18 cellular contexts compared by ENCODE assay signal in genomic region chr2:118843492-118844132, GRCh38. TPM values are rescaled to one million over a fixed set of nuclear protein-coding genes. Genes with fewer than 3 reads are reported as not detected.
DNase-seq lines count a peak whose midpoint lies in the region; ATAC-seq and TF ChIP-seq lines count a peak whose summit lies in the region.
"Had no signal": no experiment of that assay in that cellular context is flagged by ENCODE, and none has a peak within 500 bp of the region (broad histone marks: within the 10 kb centered on the region; RNA-seq: fewer than 3 reads in every experiment).

No MANE protein-coding gene starts in this region.

- no peak overlapping the region for H3K27ac ChIP-seq in left ventricle myocardium inferior (replicated peaks)
- no peak overlapping the region for H3K27ac ChIP-seq in heart right ventricle
- H3K27ac ChIP-seq in suprapubic skin, result peak overlapping the region; percentile 92
- H3K27ac ChIP-seq: heart left ventricle, WERI-Rb-1 had no signal

- intact Hi-C loops in left ventricle myocardium inferior (cut with micrococcal nuclease), result no loop called here
- intact Hi-C loops in heart right ventricle (cut with DNase I), result no loop called here
- intact Hi-C loops in natural killer cell (cut with micrococcal nuclease), result no loop called here
- intact Hi-C loops in sciatic nerve (cut with DNase I), result no loop called here

- peak overlapping the region; percentile 60 for H3K4me3 ChIP-seq in left ventricle myocardium inferior
- no peak overlapping the region for H3K4me3 ChIP-seq in heart right ventricle
- peak overlapping the region; percentile 72 for H3K4me3 ChIP-seq in suprapubic skin

- H3K9me3 ChIP-seq in left ventricle myocardium inferior (replicated peaks) (no peaks in the 10 kb centered on the region), heart right ventricle (no peaks in the 10 kb centered on the region), suprapubic skin (no peaks in the 10 kb centered on the region)
- H3K9me3 ChIP-seq: heart left ventricle had no signal

- no peaks in the 10 kb centered on the region for H3K9me3 Mint-ChIP-seq in natural killer cell
- H3K9me3 Mint-ChIP-seq: stimulated activated naive CD8-positive, alpha-beta T cell treated with anti-CD3 and anti-CD28 coated beads, Interleukin-15, Interleukin-2, amounts not matched to agents 100 ng/mL and 50 ng/mL, for 24 hours had no signal

- H3K27ac Mint-ChIP-seq in natural killer cell, result no peak overlapping the region
- H3K27ac Mint-ChIP-seq: stimulated activated naive CD8-positive, alpha-beta T cell treated with anti-CD3 and anti-CD28 coated beads, Interleukin-15, Interleukin-2, amounts not matched to agents 100 ng/mL and 50 ng/mL, for 24 hours had no signal

- H3K27me3 Mint-ChIP-seq in natural killer cell (ENCODE audit: low read depth in 2 of 2), result peaks cover 57 to 69% of the 10 kb centered on the region in 2 donors

- no peak for TF ChIP-seq POLR2A in suprapubic skin (IDR thresholded peaks at IDR 0.05)

- WGBS in heart right ventricle, 2 donors, result 14% methylated on average over 10 of the region's 10 CpGs
- 50% methylated on average over 10 of the region's 10 CpGs for WGBS in suprapubic skin

- H3K27me3 ChIP-seq in left ventricle myocardium inferior (ENCODE audit: low read depth), result peaks cover 100% of the 10 kb centered on the region
- H3K27me3 ChIP-seq in heart right ventricle, result peaks cover 55 to 100% (median 100%) of the 10 kb centered on the region in 7 donors
- H3K27me3 ChIP-seq in suprapubic skin, result peaks cover 88% of the 10 kb centered on the region

- peaks cover 16 to 31% of the 10 kb centered on the region in 2 donors for H3K4me1 Mint-ChIP-seq in natural killer cell

- H3K4me1 ChIP-seq in left ventricle myocardium inferior, result peaks cover 56% of the 10 kb centered on the region
- peaks cover 3 to 53% (median 35%) of the 10 kb centered on the region in 9 donors for H3K4me1 ChIP-seq in heart right ventricle
- H3K4me1 ChIP-seq in suprapubic skin, result peaks cover 62% of the 10 kb centered on the region

- DNase-seq in left ventricle myocardium inferior (no peak), heart right ventricle (no peak), ecto neural progenitor cell (ENCODE audit: low spot score) (peak; percentile 46), natural killer cell (no peak), suprapubic skin (ENCODE audit: low spot score in 2 of 2) (no peak), sciatic nerve (ENCODE audit: low spot score) (no peak)
- DNase-seq: HCEC 1CT, heart left ventricle, NCI-H1092 treated with DMSO at 0.1 percent for 48 hours, NCI-H226, PC-3, small intestine, WERI-Rb-1 had no signal

- H3K36me3 ChIP-seq in left ventricle myocardium inferior (no peaks in the 10 kb centered on the region), heart right ventricle (no peaks in the 10 kb centered on the region), suprapubic skin (no peaks in the 10 kb centered on the region)
- H3K36me3 ChIP-seq: heart left ventricle, WERI-Rb-1 had no signal

- ATAC-seq in heart right ventricle (no peak), natural killer cell (no peak), GM18873 (IDR thresholded peaks at IDR 0.05; ENCODE audit: low FRiP score, unreplicated experiment) (no peak), HG03521 (IDR thresholded peaks at IDR 0.05; ENCODE audit: unreplicated experiment) (no peak), sciatic nerve (no peak)
- ATAC-seq: heart left ventricle, left lobe of liver, PC-3 had no signal

- no peaks in the 10 kb centered on the region for H3K36me3 Mint-ChIP-seq in natural killer cell

- TF ChIP-seq EP300 in suprapubic skin (IDR thresholded peaks at IDR 0.05), result no peak

- H3K4me3 Mint-ChIP-seq in natural killer cell, result peak overlapping the region; percentile 45

- no peak for TF ChIP-seq CTCF in left ventricle myocardium inferior (IDR thresholded peaks at IDR 0.05; ENCODE audit: borderline replicate concordance)
- TF ChIP-seq CTCF in heart right ventricle (IDR thresholded peaks at IDR 0.05), result no peak
- no peak for TF ChIP-seq CTCF in natural killer cell (IDR thresholded peaks at IDR 0.05)
- no peak for TF ChIP-seq CTCF in suprapubic skin (IDR thresholded peaks at IDR 0.05)

RNA-seq across cellular contexts. Expression of gene EN1, which starts 3.8 kb away (rescaled TPM):
- not detected for total RNA-seq in left ventricle myocardium inferior
- total RNA-seq in heart right ventricle, result under 1 TPM in 1 of 10 donors, not detected in 9; 0.15 TPM
- polyA plus RNA-seq in heart right ventricle, result not detected
- not detected for total RNA-seq in natural killer cell
- total RNA-seq in suprapubic skin, result 10 to 100 TPM in 2 of 4 donors, 1 to 10 TPM in 2; 7.3 to 16.7 (median 11.8) TPM
- not detected for total RNA-seq in sciatic nerve
- total RNA-seq: epithelial cell of proximal tubule, left lobe of liver had no signal
- polyA plus RNA-seq: heart left ventricle, small intestine had no signal

Comparison
In these comparisons a context has a peak if more than half of its experiments do, and no peak if none do; other contexts are left out.
1. H3K4me3 ChIP-seq: peak in left ventricle myocardium inferior (single experiment) and suprapubic skin (single experiment); none in heart right ventricle (0 of 10).